Comparison of ENCODE assay signal across 7 cellular contexts in genomic region chr12:57807285-57807684, GRCh38.
"Had no signal": no experiment of that assay in that cellular context is flagged by ENCODE, and none has a peak within 500 bp of the region (broad histone marks: within the 10 kb centered on the region; RNA-seq: fewer than 3 reads in every experiment).

No MANE protein-coding gene starts in this region.

- H3K4me3 ChIP-seq: K562 had no signal

- H3K4me3 Mint-ChIP-seq: IgD-negative memory B cell had no signal

- ATAC-seq: HepG2, K562 had no signal

- H3K27ac ChIP-seq: HL-60 had no signal

- H3K4me1 Mint-ChIP-seq: IgD-negative memory B cell had no signal

- H3K27ac Mint-ChIP-seq: IgD-negative memory B cell had no signal

- H3K9me3 Mint-ChIP-seq: IgD-negative memory B cell had no signal

- DNase-seq: IMR-90, KBM-7, KG1 had no signal

- H3K27me3 Mint-ChIP-seq: IgD-negative memory B cell had no signal
